Comparison of ENCODE assay signal across 11 cellular contexts in the genomic region with DNA sequence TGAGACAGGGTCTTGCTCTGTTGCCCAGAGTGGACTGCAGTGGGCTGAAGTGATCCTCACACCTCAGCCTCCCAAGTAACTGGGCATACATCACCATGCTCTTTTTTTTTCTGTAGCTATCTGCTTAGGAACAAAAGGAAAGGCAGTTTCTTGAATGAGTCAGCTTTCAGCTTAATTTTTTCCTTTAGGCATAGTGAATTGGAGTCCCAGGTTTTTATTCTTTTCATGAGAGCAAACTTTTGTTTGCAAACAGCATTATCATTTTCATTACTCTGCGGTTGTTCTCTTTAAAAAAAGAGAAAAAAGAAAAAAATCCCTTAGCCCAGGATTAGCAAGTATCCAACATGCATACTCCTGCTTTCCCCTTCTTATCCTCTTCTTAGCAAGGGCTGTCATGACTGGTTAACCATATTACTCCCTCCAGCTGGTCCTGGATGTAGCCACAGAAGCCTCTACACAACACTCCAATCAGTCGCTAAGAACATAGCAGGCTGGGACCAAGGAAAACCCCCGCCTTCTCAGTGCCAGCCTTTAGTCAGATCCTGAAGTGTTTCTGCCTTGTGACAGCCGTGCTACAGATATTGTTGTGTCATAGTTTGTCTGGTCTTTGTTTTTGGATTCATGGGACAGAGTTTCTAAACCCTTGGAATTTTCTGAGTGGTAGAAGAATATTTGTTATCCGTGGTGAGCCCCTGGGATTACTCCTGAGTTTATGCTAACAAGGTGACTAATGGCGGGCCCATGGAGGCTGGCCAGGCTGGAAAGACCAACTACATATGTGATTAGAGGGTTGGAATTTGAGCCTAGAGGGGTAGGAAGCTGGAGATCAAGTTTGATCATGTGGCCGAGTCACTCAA. TPM values are rescaled to one million over a fixed set of nuclear protein-coding genes. Genes with fewer than 3 reads are reported as not detected.
DNase-seq lines count a peak whose midpoint lies in the region; TF ChIP-seq lines count a peak whose summit lies in the region.
"Had no signal": no experiment of that assay in that cellular context is flagged by ENCODE, and none has a peak within 500 bp of the region (broad histone marks: within the 10 kb centered on the region; RNA-seq: fewer than 3 reads in every experiment).

No MANE protein-coding gene starts in this region.

- H3K27me3 ChIP-seq in A673 (replicated peaks; ENCODE audit: insufficient read depth, low read depth, low read length, poor library complexity) (no peaks in the 10 kb centered on the region), colonic mucosa (no peaks in the 10 kb centered on the region)

- no peaks in the 10 kb centered on the region for H3K9me3 Mint-ChIP-seq in activated T-helper 1 cell treated with anti-CD3 and anti-CD28 coated beads, Interleukin-12 subunit alpha, Interleukin-12 subunit beta, Interleukin-2, Interleukin-4 antibody, amounts not matched to agents 30 ng/mL and 10 ng/mL and 1 ng/mL, durations not matched to agents 14 hours and 24 hours and 36 hours

- in situ Hi-C loops in GM13977 (cut with MboI; ENCODE audit: low pct_unique_long_range_greater_than_20kb, low sequenced_read_pairs, unreplicated experiment) = no loop called here

- no peak overlapping the region for H3K9ac ChIP-seq in colonic mucosa (ENCODE audit: low read depth in 2 of 2, low read length in 2 of 2)

- BruUV-seq in A673 (replicated peaks; lab: Mats Ljungman, UMichigan) = no TSS peak

- no peaks in the 10 kb centered on the region for H3K36me3 Mint-ChIP-seq in activated T-helper 1 cell treated with anti-CD3 and anti-CD28 coated beads, Interleukin-12 subunit alpha, Interleukin-12 subunit beta, Interleukin-2, Interleukin-4 antibody, amounts not matched to agents 30 ng/mL and 10 ng/mL and 1 ng/mL, durations not matched to agents 14 hours and 24 hours and 36 hours (ENCODE audit: low read depth)

- TF ChIP-seq CTCF in A673 (conservative IDR thresholded peaks at IDR 0.05; ENCODE audit: low read depth, low read length) (no peak), colonic mucosa (IDR thresholded peaks at IDR 0.05) (no peak), GM13977 (IDR thresholded peaks at IDR 0.05; ENCODE audit: extremely low read depth, insufficient read depth, missing control alignments) (no peak)

- H3K4me3 ChIP-seq in A673 (ENCODE audit: low read depth, low read length, poor library complexity, severe bottlenecking) = no peak overlapping the region
- H3K4me3 ChIP-seq in colonic mucosa = no peak overlapping the region

- CTCF ChIA-PET in A673 (lab: Charles Lee) = no interaction called here

- peak; percentile 64 for DNase-seq in A673 (ENCODE audit: low spot score)
- peak; percentile 93 for DNase-seq in LHCN-M2 (ENCODE audit: low read depth)
- DNase-seq in colonic mucosa = no peak
- DNase-seq in myocyte (ENCODE audit: low read depth) = peak; percentile 95
- no peak for DNase-seq in SIG-M5 treated with dmso at 0.1 percent for 504 hours (lab: John Stamatoyannopoulos, UW; ENCODE audit: unreplicated experiment)
- no peak for DNase-seq in activated T-helper 1 cell treated with anti-CD3 and anti-CD28 coated beads, Interleukin-12 subunit alpha, Interleukin-12 subunit beta, Interleukin-2, Interleukin-4 antibody, amounts not matched to agents 30 ng/mL and 10 ng/mL and 1 ng/mL, durations not matched to agents 14 hours and 24 hours and 36 hours (ENCODE audit: low spot score)
- no peak for DNase-seq in GM13977 (ENCODE audit: low spot score)
- DNase-seq in central memory CD4-positive, alpha-beta T cell = no peak
- DNase-seq: activated CD8-positive, alpha-beta memory T cell treated with anti-CD3 and anti-CD28 coated beads, Interleukin-2, amount 50 U/mL, for 48 hours; erythroblast; posterior cingulate gyrus had no signal

- intact Hi-C loops in A673 (cut with micrococcal nuclease; ENCODE audit: unreplicated experiment) = no loop called here
- intact Hi-C loops in colonic mucosa (cut with DNase I) = no loop called here
- intact Hi-C loops in activated T-helper 1 cell treated with anti-CD3 and anti-CD28 coated beads, Interleukin-12 subunit alpha, Interleukin-12 subunit beta, Interleukin-2, Interleukin-4 antibody, amounts not matched to agents 30 ng/mL and 10 ng/mL and 1 ng/mL, durations not matched to agents 14 hours and 24 hours and 36 hours (cut with micrococcal nuclease) = no loop called here

- POLR2A ChIA-PET in A673 (lab: Charles Lee; ENCODE audit: low non-redundant PET) = no interaction called here

- no peak overlapping the region for H3K27ac Mint-ChIP-seq in activated T-helper 1 cell treated with anti-CD3 and anti-CD28 coated beads, Interleukin-12 subunit alpha, Interleukin-12 subunit beta, Interleukin-2, Interleukin-4 antibody, amounts not matched to agents 30 ng/mL and 10 ng/mL and 1 ng/mL, durations not matched to agents 14 hours and 24 hours and 36 hours

- no peaks in the 10 kb centered on the region for H3K36me3 ChIP-seq in A673 (ENCODE audit: insufficient read depth, low read length, poor library complexity, severe bottlenecking)
- H3K36me3 ChIP-seq in colonic mucosa = no peaks in the 10 kb centered on the region

- H3K9me3 ChIP-seq in A673 (ENCODE audit: low read depth, low read length, poor library complexity, severe bottlenecking) (no peaks in the 10 kb centered on the region), colonic mucosa (no peaks in the 10 kb centered on the region)

- H3K27ac ChIP-seq in A673 (ENCODE audit: low read depth, low read length, poor library complexity, severe bottlenecking) (peak overlapping the region; percentile 21), colonic mucosa (peak overlapping the region; percentile 15)

- H3K4me1 ChIP-seq in A673 (ENCODE audit: insufficient read depth, low read length, poor library complexity, severe bottlenecking) (peaks cover 10% of the 10 kb centered on the region), colonic mucosa (no peaks in the 10 kb centered on the region)

- no peaks in the 10 kb centered on the region for H3K27me3 Mint-ChIP-seq in activated T-helper 1 cell treated with anti-CD3 and anti-CD28 coated beads, Interleukin-12 subunit alpha, Interleukin-12 subunit beta, Interleukin-2, Interleukin-4 antibody, amounts not matched to agents 30 ng/mL and 10 ng/mL and 1 ng/mL, durations not matched to agents 14 hours and 24 hours and 36 hours (ENCODE audit: insufficient read depth)

- no peak overlapping the region for H3K4me3 Mint-ChIP-seq in activated T-helper 1 cell treated with anti-CD3 and anti-CD28 coated beads, Interleukin-12 subunit alpha, Interleukin-12 subunit beta, Interleukin-2, Interleukin-4 antibody, amounts not matched to agents 30 ng/mL and 10 ng/mL and 1 ng/mL, durations not matched to agents 14 hours and 24 hours and 36 hours

- peaks cover 4% of the 10 kb centered on the region for H3K4me1 Mint-ChIP-seq in activated T-helper 1 cell treated with anti-CD3 and anti-CD28 coated beads, Interleukin-12 subunit alpha, Interleukin-12 subunit beta, Interleukin-2, Interleukin-4 antibody, amounts not matched to agents 30 ng/mL and 10 ng/mL and 1 ng/mL, durations not matched to agents 14 hours and 24 hours and 36 hours (ENCODE audit: low read depth)

RNA-seq across cellular contexts. Expression of a gene that starts 23.3 kb away (rescaled TPM):
- total RNA-seq in A673 (2021) (25.3 and 27.1 TPM in 2 replicates), LHCN-M2 (2014; rRNA removed) (34.4 and 55.0 TPM in 2 replicates), colonic mucosa (1 to 10 TPM; 2.6 to 3.5 TPM), myocyte (46.9 and 68.8 TPM in 2 replicates)
- polyA plus RNA-seq in LHCN-M2 (2012) = 13.2 TPM
- 13.8 TPM for polyA plus RNA-seq in myocyte (2012)
- total RNA-seq in activated T-helper 1 cell treated with anti-CD3 and anti-CD28 coated beads, Interleukin-12 subunit alpha, Interleukin-12 subunit beta, Interleukin-2, Interleukin-4 antibody, amounts not matched to agents 30 ng/mL and 10 ng/mL and 1 ng/mL, durations not matched to agents 14 hours and 24 hours and 36 hours = 17.4 and 18.9 TPM in 2 replicates

Comparison
In these comparisons a context has a peak if more than half of its experiments do, and no peak if none do; other contexts are left out.
1. DNase-seq: peak in A673 (single experiment), LHCN-M2 (single experiment) and myocyte (single experiment); none in colonic mucosa (single experiment), SIG-M5 treated with dmso at 0.1 percent for 504 hours (single experiment), activated T-helper 1 cell treated with anti-CD3 and anti-CD28 coated beads, Interleukin-12 subunit alpha, Interleukin-12 subunit beta, Interleukin-2, Interleukin-4 antibody, amounts not matched to agents 30 ng/mL and 10 ng/mL and 1 ng/mL, durations not matched to agents 14 hours and 24 hours and 36 hours (single experiment), GM13977 (single experiment) and central memory CD4-positive, alpha-beta T cell (single experiment).